Comparison of ENCODE assay signal across 27 cellular contexts in genomic region chr5:123086376-123087055, GRCh38. TPM values are rescaled to one million over a fixed set of nuclear protein-coding genes. Genes with fewer than 3 reads are reported as not detected.
DNase-seq lines count a peak whose midpoint lies in the region; ATAC-seq and TF ChIP-seq lines count a peak whose summit lies in the region.
"Had no signal": no experiment of that assay in that cellular context is flagged by ENCODE, and none has a peak within 500 bp of the region (broad histone marks: within the 10 kb centered on the region; RNA-seq: fewer than 3 reads in every experiment).

No MANE protein-coding gene starts in this region.

- H3K14ac ChIP-seq in neuronal stem cell (ENCODE audit: low read length): peak overlapping the region; percentile 32

- peaks cover 100% of the 10 kb centered on the region for H3K27me3 Mint-ChIP-seq in brain

- no peak for ATAC-seq in GM19023 (IDR thresholded peaks at IDR 0.05; ENCODE audit: unreplicated experiment)
- ATAC-seq: GM12878; HepG2; stimulated activated memory B cell treated with anti-CD40 and anti-IgM and Interleukin-4, amounts not matched to agents 10 μg/mL and 1 μg/mL and 100 μg/mL, for 72 hours had no signal

- no peak overlapping the region for H2BK5ac ChIP-seq in neuronal stem cell (ENCODE audit: low read length)

- in situ Hi-C loops in GM13977 (cut with MboI; ENCODE audit: low pct_unique_long_range_greater_than_20kb, low sequenced_read_pairs, unreplicated experiment): no loop called here

- peaks cover 14 to 28% of the 10 kb centered on the region in 2 donors for H3K4me1 ChIP-seq in neuronal stem cell (ENCODE audit: control insufficient read depth in 2 of 2, insufficient read depth in 1 of 2, low read depth in 1 of 2, low read length in 2 of 2)

- peaks cover 44 to 99% (median 70%) of the 10 kb centered on the region in 3 experiments for H3K27me3 ChIP-seq in neuronal stem cell (ENCODE audit: control insufficient read depth in 3 of 3, insufficient read depth in 3 of 3, low read depth in 1 of 3, low read length in 3 of 3)

- H2AK5ac ChIP-seq in neuronal stem cell (ENCODE audit: low read depth, low read length): peak overlapping the region; percentile 17

- H3K4me3 Mint-ChIP-seq in brain: peak overlapping the region in 3 of 5 experiments; percentile 77 to 88 (median 85)
- H3K4me3 Mint-ChIP-seq: activated T-helper 1 cell treated with anti-CD3 and anti-CD28 coated beads, Interleukin-12 subunit alpha, Interleukin-12 subunit beta, Interleukin-2, Interleukin-4 antibody, amounts not matched to agents 30 ng/mL and 10 ng/mL and 1 ng/mL, durations not matched to agents 14 hours and 24 hours and 36 hours; stimulated activated memory B cell treated with anti-CD40 and anti-IgM and Interleukin-4, amounts not matched to agents 10 μg/mL and 1 μg/mL and 100 μg/mL, for 72 hours had no signal

- H3K9me3 Mint-ChIP-seq in brain: no peaks in the 10 kb centered on the region
- H3K9me3 Mint-ChIP-seq: activated T-helper 1 cell treated with anti-CD3 and anti-CD28 coated beads, Interleukin-12 subunit alpha, Interleukin-12 subunit beta, Interleukin-2, Interleukin-4 antibody, amounts not matched to agents 30 ng/mL and 10 ng/mL and 1 ng/mL, durations not matched to agents 14 hours and 24 hours and 36 hours; stimulated activated memory B cell treated with anti-CD40 and anti-IgM and Interleukin-4, amounts not matched to agents 10 μg/mL and 1 μg/mL and 100 μg/mL, for 72 hours had no signal

- WGBS in neuronal stem cell (ENCODE audit: extremely low coverage in 2 of 2, insufficient read length in 2 of 2, insufficient replicate concordance in 1 of 2), 2 donors: no CpG with 5 or more reads among the region's 45 CpGs

- H2BK120ac ChIP-seq in neuronal stem cell (ENCODE audit: low read depth, low read length): no peak overlapping the region

- H2AFZ ChIP-seq in neuronal stem cell (ENCODE audit: low read length): peak overlapping the region; percentile 36

- DNase-seq in GM13977 (ENCODE audit: low spot score) (peak; percentile 17), neuronal stem cell (ENCODE audit: low spot score) (no peak), NCI-H1694 treated with DMSO at 0.1 percent for 48 hours (lab: John Stamatoyannopoulos, UW) (no peak), NCI-H2227 treated with DMSO at 0.1 percent for 48 hours (lab: John Stamatoyannopoulos, UW) (no peak), MV-4-11 (lab: John Stamatoyannopoulos, UW) (no peak)
- DNase-seq: activated CD4-positive, alpha-beta T cell treated with anti-CD3 and anti-CD28 coated beads for 4 hours; activated naive CD4-positive, alpha-beta T cell treated with anti-CD3 and anti-CD28 coated beads, Interleukin-2, amount 50 U/mL, for 16 hours; COR-L47; dermis blood vessel endothelial cell; DMS79; HCEC 1CT; Kasumi-1; NCI-H1048; NCI-H187 treated with DMSO at 0.1 percent for 48 hours; NCI-H345; stimulated activated CD4-positive, alpha-beta T cell treated with anti-CD3 and anti-CD28 coated beads, Interleukin-2, amount 100 ng/mL, for 48 hours had no signal

- no peaks in the 10 kb centered on the region for H3K36me3 ChIP-seq in neuronal stem cell (replicated peaks in 1 of 2; ENCODE audit: control insufficient read depth in 2 of 2, insufficient read depth in 2 of 2, low read length in 2 of 2)
- H3K36me3 ChIP-seq: suprapubic skin, vagina had no signal

- H4K8ac ChIP-seq in neuronal stem cell (ENCODE audit: low read depth, low read length): no peak overlapping the region

- H3K18ac ChIP-seq in neuronal stem cell (ENCODE audit: low read length): peak overlapping the region; percentile 16

- H3K27ac ChIP-seq in neuronal stem cell (replicated peaks; ENCODE audit: low read length): no peak overlapping the region
- H3K27ac ChIP-seq: RWPE1, SK-N-MC, suprapubic skin, vagina had no signal

- H3K9me3 ChIP-seq in iPS-18c (ENCODE audit: control insufficient read depth, insufficient read depth, low read length) (no peaks in the 10 kb centered on the region), neuronal stem cell (replicated peaks in 1 of 2; ENCODE audit: control insufficient read depth in 2 of 2, insufficient read depth in 1 of 2, low read depth in 1 of 2, low read length in 2 of 2) (no peaks in the 10 kb centered on the region)
- H3K9me3 ChIP-seq: suprapubic skin, vagina had no signal

- no peak for TF ChIP-seq CTCF in GM13977 (IDR thresholded peaks at IDR 0.05; ENCODE audit: extremely low read depth, insufficient read depth, missing control alignments)
- no peak for TF ChIP-seq CTCF in brain (conservative IDR thresholded peaks at IDR 0.05)

- no peak overlapping the region for H2BK12ac ChIP-seq in neuronal stem cell (ENCODE audit: low read length)

- H2BK15ac ChIP-seq in neuronal stem cell (ENCODE audit: low read length): no peak overlapping the region

- H3K36me3 Mint-ChIP-seq in brain: no peaks in the 10 kb centered on the region
- H3K36me3 Mint-ChIP-seq: stimulated activated memory B cell treated with anti-CD40 and anti-IgM and Interleukin-4, amounts not matched to agents 10 μg/mL and 1 μg/mL and 100 μg/mL, for 72 hours had no signal

- H3K79me1 ChIP-seq in neuronal stem cell (ENCODE audit: low read depth, low read length): peaks cover 1% of the 10 kb centered on the region

- H3K9ac ChIP-seq in neuronal stem cell (ENCODE audit: low read depth, low read length, poor library complexity): no peak overlapping the region

- no peak overlapping the region for H3K4me2 ChIP-seq in neuronal stem cell (ENCODE audit: insufficient read depth, low read length, poor library complexity, severe bottlenecking)

- peak overlapping the region; percentile 55 for H3K4me3 ChIP-seq in iPS-18c (ENCODE audit: insufficient read depth, low read depth, low read length)
- H3K4me3 ChIP-seq in neuronal stem cell (ENCODE audit: low read length in 2 of 2): no peak overlapping the region
- H3K4me3 ChIP-seq: GM12878, SK-N-MC, suprapubic skin, vagina had no signal

- peaks cover 38% of the 10 kb centered on the region for H3K4me1 Mint-ChIP-seq in brain

- H3K4ac ChIP-seq in neuronal stem cell (ENCODE audit: low read length): no peak overlapping the region

- H4K91ac ChIP-seq in neuronal stem cell (ENCODE audit: low read depth, low read length, poor library complexity): no peak overlapping the region

- H3K23ac ChIP-seq in neuronal stem cell (ENCODE audit: low read depth, low read length, poor library complexity): peak overlapping the region; percentile 26

- H3K27ac Mint-ChIP-seq in brain: no peak overlapping the region
- H3K27ac Mint-ChIP-seq: stimulated activated memory B cell treated with anti-CD40 and anti-IgM and Interleukin-4, amounts not matched to agents 10 μg/mL and 1 μg/mL and 100 μg/mL, for 72 hours had no signal

RNA-seq across cellular contexts. Expression of gene PRDM6, which starts 2.5 kb away (rescaled TPM):
- 0.19 TPM for polyA plus RNA-seq in brain (ENCODE audit: insufficient read depth, low read depth, low replicate concordance)
- 0.01 TPM for polyA plus RNA-seq in neuronal stem cell (2013, experiment 1 of 2)
- polyA plus RNA-seq in neuronal stem cell (2013, experiment 2 of 2): 0.01 TPM
- polyA plus RNA-seq: GM12878 had no signal

RNA-seq across cellular contexts. Expression of gene PPIC, which starts 50.0 kb away (rescaled TPM):
- polyA plus RNA-seq in brain (ENCODE audit: insufficient read depth, low read depth, low replicate concordance): 2.9 TPM
- polyA plus RNA-seq in neuronal stem cell (2013, experiment 1 of 2): 0.04 TPM
- 0.06 TPM for polyA plus RNA-seq in neuronal stem cell (2013, experiment 2 of 2)
